1 cellular context compared by ENCODE assay signal in genomic region chr6:129321303-129321702, GRCh38.
TF ChIP-seq lines count a peak whose summit lies in the region.

No MANE protein-coding gene starts in this region.

TF ChIP-seq in H1, 55 proteins besides CTCF, POLR2A, EP300 and RAD21:
- TF ChIP-seq SIN3A (conservative IDR thresholded peaks at IDR 0.05 in 1 of 2, IDR thresholded peaks at IDR 0.05 in 1 of 2; ENCODE audit: low read depth in 1 of 2, low read length in 2 of 2): no peak
- TF ChIP-seq RXRA (IDR thresholded peaks at IDR 0.05; ENCODE audit: insufficient read depth, low read depth, low read length): no peak
